In genomic region chr19:16445238-16446107, GRCh38 we compare ENCODE assay signal across 1 cellular context.
A peak's percentile ranks its signal among the peaks of the same experiment; 100 is the strongest.
TF ChIP-seq lines count a peak whose summit lies in the region.

No MANE protein-coding gene starts in this region.

TF ChIP-seq in GM12878, 131 proteins besides CTCF, POLR2A, EP300 and RAD21 (continued from another document and continues in another):
- TF ChIP-seq ATF2 (IDR thresholded peaks at IDR 0.05; ENCODE audit: low read length) (no peak; the same call in 1 of the 2 replicates), EGR1 (IDR thresholded peaks at IDR 0.05; ENCODE audit: borderline replicate concordance in 1 of 2, low read depth in 2 of 2, low read length in 2 of 2) (no peak), RELA (IDR thresholded peaks at IDR 0.05; ENCODE audit: borderline replicate concordance, partially characterized antibody) (no peak), POU2F2 (IDR thresholded peaks at IDR 0.05; ENCODE audit: borderline replicate concordance, low read depth, low read length) (peak; percentile 100), REST (IDR thresholded peaks at IDR 0.05; ENCODE audit: low read depth, low read length) (0 out of 2 replicates have a peak, but pooled peaks have one; percentile 9), IRF5 (IDR thresholded peaks at IDR 0.05; ENCODE audit: borderline replicate concordance) (no peak), E4F1 (IDR thresholded peaks at IDR 0.05; ENCODE audit: borderline replicate concordance, partially characterized antibody) (no peak), SMAD5 (IDR thresholded peaks at IDR 0.05; ENCODE audit: low read depth) (no peak), SPI1 (IDR thresholded peaks at IDR 0.05; ENCODE audit: borderline replicate concordance, insufficient read depth, low read depth, low read length) (peak; percentile 97), CUX1 (IDR thresholded peaks at IDR 0.05; ENCODE audit: insufficient replicate concordance, low read depth, low read length) (no peak), IKZF2 (IDR thresholded peaks at IDR 0.05) (peak; percentile 93), IKZF1 (conservative IDR thresholded peaks at IDR 0.05) (peak; percentile 94), YBX1 (IDR thresholded peaks at IDR 0.05) (no peak), KDM1A (IDR thresholded peaks at IDR 0.05; ENCODE audit: borderline replicate concordance) (no peak), SKIL (IDR thresholded peaks at IDR 0.05; ENCODE audit: low read depth, poor library complexity, severe bottlenecking) (no peak), TCF3 (IDR thresholded peaks at IDR 0.05; ENCODE audit: borderline replicate concordance, insufficient read depth, low read depth, low read length) (peak; percentile 48; the same call in 1 of the 2 replicates), ZNF217 (IDR thresholded peaks at IDR 0.05) (no peak), NFIC (IDR thresholded peaks at IDR 0.05; ENCODE audit: low read depth, low read length) (peak; percentile 31; the same call in 1 of the 2 replicates), POLR2AphosphoS5 (IDR thresholded peaks at IDR 0.05; ENCODE audit: low read length) (peak; percentile 63; the same call in 1 of the 2 replicates), IRF4 (IDR thresholded peaks at IDR 0.05; ENCODE audit: low read depth, low read length) (peak; percentile 56; the same call in 1 of the 2 replicates), NR2C2 (IDR thresholded peaks at IDR 0.05; ENCODE audit: borderline replicate concordance, control insufficient read depth, insufficient read length, low read depth) (no peak), TBL1XR1 (IDR thresholded peaks at IDR 0.05; ENCODE audit: low read depth, low read length) (peak; percentile 76; the same call in 1 of the 2 replicates), KLF5 (IDR thresholded peaks at IDR 0.05; ENCODE audit: partially characterized antibody) (no peak), ZNF384 (IDR thresholded peaks at IDR 0.05; ENCODE audit: borderline replicate concordance, low read depth, low read length) (no peak), CHD1 (IDR thresholded peaks at IDR 0.05; ENCODE audit: low read depth, low read length) (no peak), NFYA (IDR thresholded peaks at IDR 0.05; ENCODE audit: borderline replicate concordance, low read depth, low read length) (no peak), BCLAF1 (IDR thresholded peaks at IDR 0.05) (no peak), FOS (IDR thresholded peaks at IDR 0.05; ENCODE audit: borderline replicate concordance, extremely low read depth, insufficient read length) (no peak), MYB (IDR thresholded peaks at IDR 0.05; ENCODE audit: borderline replicate concordance, low read depth, low read length) (peak; percentile 96), RB1 (IDR thresholded peaks at IDR 0.05; ENCODE audit: borderline replicate concordance) (no peak), STAT1 (conservative IDR thresholded peaks at IDR 0.05) (no peak), HDAC6 (IDR thresholded peaks at IDR 0.05; ENCODE audit: unreplicated experiment) (no peak), MTA3 (IDR thresholded peaks at IDR 0.05; ENCODE audit: borderline replicate concordance, low read length) (0 out of 2 replicates have a peak, but pooled peaks have one; percentile 30), CBX3 (IDR thresholded peaks at IDR 0.05; ENCODE audit: borderline replicate concordance, low read depth) (no peak), ASH2L (IDR thresholded peaks at IDR 0.05; ENCODE audit: borderline replicate concordance, low read depth) (no peak), SMC3 (IDR thresholded peaks at IDR 0.05; ENCODE audit: borderline replicate concordance, low read length) (peak; percentile 16; the same call in 1 of the 2 replicates), RCOR1 (conservative IDR thresholded peaks at IDR 0.05; ENCODE audit: low read depth, low read length) (0 out of 2 replicates have a peak, but pooled peaks have one; percentile 53), JUND (IDR thresholded peaks at IDR 0.05; ENCODE audit: low read depth, low read length) (no peak)
